Comparison of ENCODE assay signal across 18 cellular contexts in the genomic region with DNA sequence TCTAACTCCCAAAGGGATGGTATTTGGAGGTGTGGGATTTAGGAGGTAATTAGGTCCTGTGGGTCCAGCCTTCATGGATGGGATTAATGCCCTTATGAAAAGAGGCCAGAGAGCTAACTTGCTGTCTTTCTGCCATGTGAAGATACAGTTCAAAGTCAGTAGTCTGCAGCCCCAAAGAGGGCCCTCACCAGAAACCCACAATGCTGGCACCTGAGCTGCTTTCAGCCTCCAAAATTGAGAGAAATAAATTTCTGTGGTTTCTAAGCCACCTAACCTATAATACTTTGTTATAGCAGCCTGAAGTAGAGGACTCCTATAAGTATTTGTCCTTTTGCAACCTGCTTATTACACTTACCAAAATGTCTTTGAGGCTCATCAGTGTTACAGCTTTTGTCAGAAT. TPM values are rescaled to one million over a fixed set of nuclear protein-coding genes. Genes with fewer than 3 reads are reported as not detected.
DNase-seq lines count a peak whose midpoint lies in the region; ATAC-seq and TF ChIP-seq lines count a peak whose summit lies in the region.
"Had no signal": no experiment of that assay in that cellular context is flagged by ENCODE, and none has a peak within 500 bp of the region (broad histone marks: within the 10 kb centered on the region; RNA-seq: fewer than 3 reads in every experiment).

No MANE protein-coding gene starts in this region.

- H3K4me3 Mint-ChIP-seq in activated T-cell treated with anti-CD3 and anti-CD28 coated beads, Interleukin-2, amount 50 U/mL, for 24 hours: no peak overlapping the region
- peak overlapping the region; percentile 70 for H3K4me3 Mint-ChIP-seq in activated T-helper 17 cell treated with anti-CD3 and anti-CD28 coated beads, Interleukin-2, amount 50 U/mL, for 72 hours
- H3K4me3 Mint-ChIP-seq in nephron progenitor cell: no peak overlapping the region

- H3K27ac Mint-ChIP-seq in activated T-cell treated with anti-CD3 and anti-CD28 coated beads, Interleukin-2, amount 50 U/mL, for 24 hours: peak overlapping the region; percentile 84
- no peak overlapping the region for H3K27ac Mint-ChIP-seq in activated T-helper 17 cell treated with anti-CD3 and anti-CD28 coated beads, Interleukin-2, amount 50 U/mL, for 72 hours
- H3K27ac Mint-ChIP-seq in nephron progenitor cell: peak overlapping the region; percentile 13

- H3K9me2 ChIP-seq in PC-9 (ENCODE audit: insufficient read depth): no peaks in the 10 kb centered on the region

- H3K27me3 ChIP-seq in DND-41 (ENCODE audit: insufficient read depth, low read length, poor library complexity) (no peaks in the 10 kb centered on the region), PC-9 (ENCODE audit: insufficient read depth, low read depth) (no peaks in the 10 kb centered on the region)
- H3K27me3 ChIP-seq: suprapubic skin, uterus had no signal

- H3K9me3 ChIP-seq in DND-41 (ENCODE audit: insufficient read depth, low read length, severe bottlenecking) (no peaks in the 10 kb centered on the region), PC-9 (ENCODE audit: insufficient read depth, low read depth) (no peaks in the 10 kb centered on the region)
- H3K9me3 ChIP-seq: suprapubic skin, uterus had no signal

- CTCF ChIA-PET in PC-9 (lab: Charles Lee): no interaction called here

- H3K36me3 Mint-ChIP-seq in activated T-cell treated with anti-CD3 and anti-CD28 coated beads, Interleukin-2, amount 50 U/mL, for 24 hours (ENCODE audit: low read depth): peaks cover 52% of the 10 kb centered on the region
- peaks cover 53% of the 10 kb centered on the region for H3K36me3 Mint-ChIP-seq in activated T-helper 17 cell treated with anti-CD3 and anti-CD28 coated beads, Interleukin-2, amount 50 U/mL, for 72 hours (ENCODE audit: low read depth)
- H3K36me3 Mint-ChIP-seq in nephron progenitor cell (ENCODE audit: low read depth): peaks cover 52% of the 10 kb centered on the region

- H3K4me2 ChIP-seq in DND-41 (ENCODE audit: insufficient read depth, low read length) (peak overlapping the region; percentile 55), PC-9 (no peak overlapping the region)

- no peak for DNase-seq in activated T-cell treated with anti-CD3 and anti-CD28 coated beads, Interleukin-2, amount 50 U/mL, for 24 hours
- DNase-seq in activated T-cell treated with anti-CD3 and anti-CD28 coated beads for 4 hours: no peak
- DNase-seq in DND-41: peak; percentile 81
- DNase-seq in nephron progenitor cell: no peak
- DNase-seq in NCI-H2171 (lab: John Stamatoyannopoulos, UW): no peak
- no peak for DNase-seq in PC-9
- no peak for DNase-seq in Kasumi-1 (lab: John Stamatoyannopoulos, UW)
- DNase-seq: activated CD4-positive, alpha-beta T cell treated with anti-CD3 and anti-CD28 coated beads, Interleukin-2, amount 50 U/mL, for 1 hour; DMS153; left ventricle myocardium superior; NCI-H1417; NCI-H2107; NCI-H510A treated with DMSO at 0.1 percent for 48 hours; stimulated activated CD4-positive, alpha-beta T cell treated with anti-CD3 and anti-CD28 coated beads, Interleukin-4, amount 100 ng/mL, for 4 hours; uterus had no signal

- H3K27me3 Mint-ChIP-seq in activated T-cell treated with anti-CD3 and anti-CD28 coated beads, Interleukin-2, amount 50 U/mL, for 24 hours: no peaks in the 10 kb centered on the region
- H3K27me3 Mint-ChIP-seq in activated T-helper 17 cell treated with anti-CD3 and anti-CD28 coated beads, Interleukin-2, amount 50 U/mL, for 72 hours: no peaks in the 10 kb centered on the region
- H3K27me3 Mint-ChIP-seq in nephron progenitor cell (ENCODE audit: low read depth, poor library complexity): no peaks in the 10 kb centered on the region

- intact Hi-C loops in PC-9 (cut with micrococcal nuclease; ENCODE audit: unreplicated experiment): no loop called here

- BruUV-seq in PC-9 (replicated peaks; lab: Mats Ljungman, UMichigan): no TSS peak

- H3K4me1 Mint-ChIP-seq in activated T-cell treated with anti-CD3 and anti-CD28 coated beads, Interleukin-2, amount 50 U/mL, for 24 hours (ENCODE audit: low read depth): peaks cover 73% of the 10 kb centered on the region
- peaks cover 56% of the 10 kb centered on the region for H3K4me1 Mint-ChIP-seq in activated T-helper 17 cell treated with anti-CD3 and anti-CD28 coated beads, Interleukin-2, amount 50 U/mL, for 72 hours
- H3K4me1 Mint-ChIP-seq in nephron progenitor cell: no peaks in the 10 kb centered on the region

- H3K36me3 ChIP-seq in DND-41 (ENCODE audit: insufficient read depth, low read length) (peaks cover 47% of the 10 kb centered on the region), PC-9 (ENCODE audit: low read depth) (peaks cover 29% of the 10 kb centered on the region)

- H3K4me3 ChIP-seq in DND-41 (ENCODE audit: low read depth in 1 of 2, low read length in 2 of 2) (peak overlapping the region in 1 of 2 experiments; percentile 9; a peak in 1 of 4 replicates), PC-9 (no peak overlapping the region)
- H3K4me3 ChIP-seq: suprapubic skin, uterus had no signal

- H3K79me2 ChIP-seq in DND-41 (ENCODE audit: insufficient read depth, low read length): peaks cover 17% of the 10 kb centered on the region
- H3K79me2 ChIP-seq in PC-9 (ENCODE audit: low read depth): no peaks in the 10 kb centered on the region

- peak; percentile 73 for ATAC-seq in DND-41 (ENCODE audit: insufficient read depth, low read depth)
- ATAC-seq in activated T-helper 17 cell treated with anti-CD3 and anti-CD28 coated beads, Interleukin-2, amount 50 U/mL, for 72 hours (replicated peaks): no peak
- ATAC-seq: left ventricle myocardium superior, SK-N-SH treated with all-trans-retinoic acid at 6 μM for 48 hours had no signal

- TF ChIP-seq CTCF in DND-41 (IDR thresholded peaks at IDR 0.05; ENCODE audit: borderline replicate concordance, extremely low read depth, low read length, poor library complexity, severe bottlenecking): no peak
- no peak for TF ChIP-seq CTCF in nephron progenitor cell (IDR thresholded peaks at IDR 0.05)
- no peak for TF ChIP-seq CTCF in PC-9 (conservative IDR thresholded peaks at IDR 0.05)

- H2AFZ ChIP-seq in DND-41 (ENCODE audit: low read depth, low read length) (peak overlapping the region; percentile 3; the same call in 1 of the 2 replicates), PC-9 (no peak overlapping the region)

- peak overlapping the region; percentile 94 for H3K27ac ChIP-seq in DND-41 (ENCODE audit: low read length)
- H3K27ac ChIP-seq in PC-9: no peak overlapping the region
- H3K27ac ChIP-seq: suprapubic skin, uterus had no signal

- no peaks in the 10 kb centered on the region for H3K9me3 Mint-ChIP-seq in activated T-cell treated with anti-CD3 and anti-CD28 coated beads, Interleukin-2, amount 50 U/mL, for 24 hours
- H3K9me3 Mint-ChIP-seq in activated T-helper 17 cell treated with anti-CD3 and anti-CD28 coated beads, Interleukin-2, amount 50 U/mL, for 72 hours: no peaks in the 10 kb centered on the region
- no peaks in the 10 kb centered on the region for H3K9me3 Mint-ChIP-seq in nephron progenitor cell

- H3K4me1 ChIP-seq in DND-41 (ENCODE audit: insufficient read depth, low read length): peaks cover 67% of the 10 kb centered on the region
- no peaks in the 10 kb centered on the region for H3K4me1 ChIP-seq in PC-9 (replicated peaks; ENCODE audit: insufficient read depth)
- H3K4me1 ChIP-seq: uterus had no signal

- POLR2A ChIA-PET in PC-9 (lab: Charles Lee; ENCODE audit: unreplicated experiment): no interaction called here

- H3K9ac ChIP-seq in DND-41 (ENCODE audit: low read depth, low read length): peak overlapping the region; percentile 49

- no peaks in the 10 kb centered on the region; the same call in 1 of the 2 replicates for H3F3A ChIP-seq in PC-9 (ENCODE audit: insufficient read depth, low read depth)

- H4K20me1 ChIP-seq in DND-41 (ENCODE audit: insufficient read depth, low read length) (no peaks in the 10 kb centered on the region), PC-9 (ENCODE audit: insufficient read depth) (no peaks in the 10 kb centered on the region; the same call in 1 of the 2 replicates)

RNA-seq across cellular contexts. Expression of gene ATM, which starts 16.2 kb away (rescaled TPM):
- 10 to 100 TPM; 43.6 to 89.7 TPM for total RNA-seq in activated T-helper 17 cell treated with anti-CD3 and anti-CD28 coated beads, Interleukin-2, amount 50 U/mL, for 72 hours
- 36.3 and 40.8 TPM in 2 replicates for total RNA-seq in PC-9 (2021)

RNA-seq across cellular contexts. Expression of gene NPAT, which starts 16.6 kb away (rescaled TPM):
- total RNA-seq in activated T-helper 17 cell treated with anti-CD3 and anti-CD28 coated beads, Interleukin-2, amount 50 U/mL, for 72 hours: 10 to 100 TPM; 34.0 to 44.5 TPM
- 10.4 and 18.6 TPM in 2 replicates for total RNA-seq in PC-9 (2021)
